ENCODE assay signal across 8 cellular contexts in the genomic region with DNA sequence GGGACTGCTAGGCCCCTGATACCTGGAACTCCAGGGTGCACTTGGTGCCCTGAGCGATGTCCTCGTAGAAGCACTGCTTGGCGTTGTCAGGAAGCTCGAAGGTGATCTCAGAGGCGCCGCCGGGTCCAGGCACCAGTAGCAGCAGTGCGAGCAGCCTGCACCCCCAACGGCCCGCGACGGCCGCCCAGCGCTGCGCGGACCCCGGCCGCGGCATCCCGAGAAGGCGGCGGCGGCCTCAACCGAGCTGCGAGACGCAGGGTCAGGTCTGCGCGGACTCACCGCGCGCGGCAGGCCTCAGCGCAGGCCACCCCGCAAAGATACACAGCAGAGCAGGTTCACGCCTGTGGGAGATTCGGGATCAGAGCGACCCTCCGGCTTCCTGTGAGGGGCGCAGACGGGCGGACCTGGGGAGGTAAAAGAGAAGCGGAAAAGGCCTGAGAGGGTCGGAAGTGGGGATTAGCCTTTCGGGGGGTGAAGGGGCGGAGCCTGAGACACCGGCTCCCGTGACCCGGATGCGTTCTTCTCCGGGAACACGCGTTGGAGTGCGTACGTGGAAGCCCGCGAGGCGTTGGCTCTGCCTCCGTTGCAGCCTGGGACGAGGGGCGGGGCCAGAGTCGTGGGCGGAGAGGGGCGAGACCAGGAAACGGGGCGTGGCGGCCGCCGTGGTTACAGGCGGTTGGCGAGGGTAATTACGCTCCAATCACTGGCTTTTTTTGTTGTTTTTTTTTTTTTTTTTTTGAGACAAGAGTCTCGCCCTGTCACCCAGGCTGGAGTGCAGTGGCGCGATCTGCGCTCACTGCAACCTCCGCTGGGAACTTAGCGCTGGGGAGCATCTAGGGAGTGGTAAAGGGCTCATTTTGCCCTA. TPM values are rescaled to one million over a fixed set of nuclear protein-coding genes. Genes with fewer than 3 reads are reported as not detected.
DNase-seq lines count a peak whose midpoint lies in the region; ATAC-seq and TF ChIP-seq lines count a peak whose summit lies in the region.

A gene (minus strand): TSS at position 458 of the 865 bp plus-strand sequence. CDS start 244 bp downstream, at position 214.

- no peaks in the 10 kb centered on the region for H3K9me3 Mint-ChIP-seq in activated T-helper 2 cell treated with anti-CD3 and anti-CD28 coated beads, Interferon-gamma antibody, Interleukin-2, Interleukin-4, amounts not matched to agents 10 μg/mL and 5 μg/mL and 100 μg/mL, durations not matched to agents 14 hours and 24 hours and 36 hours
- no peaks in the 10 kb centered on the region for H3K9me3 Mint-ChIP-seq in natural killer cell

- H3K9me3 ChIP-seq in RWPE2 (ENCODE audit: severe bottlenecking): no peaks in the 10 kb centered on the region

- H3K27ac Mint-ChIP-seq in activated T-helper 2 cell treated with anti-CD3 and anti-CD28 coated beads, Interferon-gamma antibody, Interleukin-2, Interleukin-4, amounts not matched to agents 10 μg/mL and 5 μg/mL and 100 μg/mL, durations not matched to agents 14 hours and 24 hours and 36 hours: peak within 1 kb of the TSS; percentile 89
- H3K27ac Mint-ChIP-seq in natural killer cell: no peak within 1 kb of the TSS

- peaks cover 32% of the 10 kb centered on the region for H3K36me3 ChIP-seq in RWPE2 (ENCODE audit: low read depth)

- H3K27ac ChIP-seq in RWPE2 (ENCODE audit: poor library complexity, severe bottlenecking): peak within 1 kb of the TSS; percentile 67

- H3K4me3 Mint-ChIP-seq in activated T-helper 2 cell treated with anti-CD3 and anti-CD28 coated beads, Interferon-gamma antibody, Interleukin-2, Interleukin-4, amounts not matched to agents 10 μg/mL and 5 μg/mL and 100 μg/mL, durations not matched to agents 14 hours and 24 hours and 36 hours (ENCODE audit: low read depth): no peak within 1 kb of the TSS
- H3K4me3 Mint-ChIP-seq in natural killer cell: no peak within 1 kb of the TSS

- H3K4me1 ChIP-seq in RWPE2 (ENCODE audit: insufficient read depth, poor library complexity, severe bottlenecking): peaks cover 23% of the 10 kb centered on the region

- TF ChIP-seq CTCF in RWPE2 (IDR thresholded peaks at IDR 0.05; ENCODE audit: poor library complexity, severe bottlenecking): no peak
- no peak for TF ChIP-seq CTCF in natural killer cell (IDR thresholded peaks at IDR 0.05)

- intact Hi-C loops in activated T-helper 2 cell treated with anti-CD3 and anti-CD28 coated beads, Interferon-gamma antibody, Interleukin-2, Interleukin-4, amounts not matched to agents 10 μg/mL and 5 μg/mL and 100 μg/mL, durations not matched to agents 14 hours and 24 hours and 36 hours (cut with micrococcal nuclease): loop anchor here (1.0 to 5.0 kb wide), 5 partner anchors 8 to 419 kb away; a partner anchor contains a TSS
- intact Hi-C loops in natural killer cell (cut with micrococcal nuclease): loop anchor here (2.0 kb wide), 3 partner anchors 23 to 215 kb away; a partner anchor contains a TSS

- H3K4me3 ChIP-seq in RWPE2 (ENCODE audit: severe bottlenecking): peak within 1 kb of the TSS; percentile 69

- peaks cover 13% of the 10 kb centered on the region for H3K27me3 Mint-ChIP-seq in activated T-helper 2 cell treated with anti-CD3 and anti-CD28 coated beads, Interferon-gamma antibody, Interleukin-2, Interleukin-4, amounts not matched to agents 10 μg/mL and 5 μg/mL and 100 μg/mL, durations not matched to agents 14 hours and 24 hours and 36 hours (ENCODE audit: low read depth)
- H3K27me3 Mint-ChIP-seq in natural killer cell (ENCODE audit: low read depth in 2 of 2): peaks cover 0 to 2% of the 10 kb centered on the region in 2 donors

- peaks cover 20% of the 10 kb centered on the region for H3K4me1 Mint-ChIP-seq in activated T-helper 2 cell treated with anti-CD3 and anti-CD28 coated beads, Interferon-gamma antibody, Interleukin-2, Interleukin-4, amounts not matched to agents 10 μg/mL and 5 μg/mL and 100 μg/mL, durations not matched to agents 14 hours and 24 hours and 36 hours (ENCODE audit: low read depth)
- H3K4me1 Mint-ChIP-seq in natural killer cell: peaks cover 24 to 31% of the 10 kb centered on the region in 2 donors

- DNase-seq in EH (ENCODE audit: low read depth) (peak; percentile 99), H4 (ENCODE audit: low spot score) (peak; percentile 99), LoVo (ENCODE audit: low spot score) (peak; percentile 99), RWPE2 (ENCODE audit: low spot score) (peak; percentile 100), fibroblast of peridontal ligament (ENCODE audit: extremely low read depth) (peak; percentile 97), natural killer cell (peak; percentile 96)
- DNase-seq in activated T-helper 2 cell treated with anti-CD3 and anti-CD28 coated beads, Interferon-gamma antibody, Interleukin-2, Interleukin-4, amounts not matched to agents 10 μg/mL and 5 μg/mL and 100 μg/mL, durations not matched to agents 14 hours and 24 hours and 36 hours (ENCODE audit: low spot score): peak; percentile 98
- DNase-seq in stimulated activated naive CD4-positive, alpha-beta T cell treated with Interleukin-2 at 50 U/mL for 16 hours (lab: John Stamatoyannopoulos, UW): peak; percentile 100

- peaks cover 13% of the 10 kb centered on the region for H3K36me3 Mint-ChIP-seq in activated T-helper 2 cell treated with anti-CD3 and anti-CD28 coated beads, Interferon-gamma antibody, Interleukin-2, Interleukin-4, amounts not matched to agents 10 μg/mL and 5 μg/mL and 100 μg/mL, durations not matched to agents 14 hours and 24 hours and 36 hours (ENCODE audit: low read depth)
- H3K36me3 Mint-ChIP-seq in natural killer cell: no peaks in the 10 kb centered on the region

- H3K27me3 ChIP-seq in RWPE2 (ENCODE audit: insufficient read depth, poor library complexity, severe bottlenecking): no peaks in the 10 kb centered on the region

- ATAC-seq in RWPE2 (ENCODE audit: low read depth) (peak; percentile 91), natural killer cell (peak; percentile 89 to 97 (median 90))

RNA-seq across cellular contexts. Expression of the gene that starts here (rescaled TPM):
- total RNA-seq in H4 (2014; rRNA removed; shearing (Covaris generic)): 128 and 161 TPM in 2 replicates
- total RNA-seq in activated T-helper 2 cell treated with anti-CD3 and anti-CD28 coated beads, Interferon-gamma antibody, Interleukin-2, Interleukin-4, amounts not matched to agents 10 μg/mL and 5 μg/mL and 100 μg/mL, durations not matched to agents 14 hours and 24 hours and 36 hours: 40.2 and 40.9 TPM in 2 replicates
- total RNA-seq in natural killer cell: 10 to 100 TPM; 40.6 to 48.8 (median 48.1) TPM

Comparison
In these comparisons a context has a peak if more than half of its experiments do, and no peak if none do; other contexts are left out.
1. Peak in every context shown above with its lines: DNase-seq, ATAC-seq, H3K4me3 ChIP-seq and H3K27ac ChIP-seq.